Comparison of ENCODE assay signal across 11 cellular contexts in the genomic region with DNA sequence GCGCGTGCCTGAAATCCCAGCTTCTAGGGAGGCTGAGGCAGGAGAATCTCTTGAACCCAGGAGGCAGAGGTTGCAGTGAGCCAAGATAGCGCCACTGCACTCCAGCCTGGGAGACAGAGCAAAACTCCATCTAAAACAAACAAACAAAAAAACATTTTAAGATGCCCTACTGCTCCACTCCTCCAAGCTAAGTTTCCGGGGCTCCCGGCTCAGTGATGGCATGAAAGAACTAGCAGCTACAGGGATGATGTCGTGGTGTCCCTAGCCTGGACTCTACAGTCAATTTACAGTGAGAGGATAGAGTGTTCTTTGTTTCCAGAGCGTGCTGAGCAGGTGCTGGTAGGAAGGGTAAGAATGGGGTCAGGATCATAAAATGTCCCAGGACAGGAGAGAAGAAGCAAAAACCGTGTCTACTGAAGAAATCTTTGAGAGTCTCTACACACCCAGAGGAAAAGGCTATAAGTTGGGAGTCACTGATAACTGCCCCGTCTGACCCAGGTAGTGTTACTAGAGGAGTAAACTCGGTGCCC. TPM values are rescaled to one million over a fixed set of nuclear protein-coding genes. Genes with fewer than 3 reads are reported as not detected.
DNase-seq lines count a peak whose midpoint lies in the region; ATAC-seq and TF ChIP-seq lines count a peak whose summit lies in the region.
"Had no signal": no experiment of that assay in that cellular context is flagged by ENCODE, and none has a peak within 500 bp of the region (broad histone marks: within the 10 kb centered on the region; RNA-seq: fewer than 3 reads in every experiment).

No MANE protein-coding gene starts in this region.

- peaks cover 7 to 44% (median 28%) of the 10 kb centered on the region in 6 donors for H3K4me1 ChIP-seq in spleen
- peaks cover 18% of the 10 kb centered on the region for H3K4me1 ChIP-seq in effector memory CD4-positive, alpha-beta T cell (ENCODE audit: control insufficient read depth, insufficient read depth, low read length, poor library complexity, severe bottlenecking)

- TF ChIP-seq CTCF in SU-DHL-6 (IDR thresholded peaks at IDR 0.05; ENCODE audit: insufficient read depth, low read length, poor library complexity, severe bottlenecking) (no peak), endothelial cell (IDR thresholded peaks at IDR 0.05; ENCODE audit: unreplicated experiment) (no peak), spleen (IDR thresholded peaks at IDR 0.05 in 8 of 11, conservative IDR thresholded peaks at IDR 0.05 in 3 of 11) (no peak), brain microvascular endothelial cell (IDR thresholded peaks at IDR 0.05; ENCODE audit: low read depth, low read length, missing control alignments) (no peak)

- in situ Hi-C loops in brain microvascular endothelial cell (cut with HindIII; ENCODE audit: low pct_ligation_motif_present, low sequenced_read_pairs) = no loop called here

- H3K36me3 ChIP-seq in SU-DHL-6 (ENCODE audit: low read length) (no peaks in the 10 kb centered on the region), spleen (peaks cover 0 to 22% (median 7%) of the 10 kb centered on the region in 6 donors), brain microvascular endothelial cell (replicated peaks) (peaks cover 3% of the 10 kb centered on the region)
- peaks cover 8% of the 10 kb centered on the region for H3K36me3 ChIP-seq in effector memory CD4-positive, alpha-beta T cell (ENCODE audit: control insufficient read depth, insufficient read depth, low read length)

- no peaks in the 10 kb centered on the region for H3K27me3 Mint-ChIP-seq in activated T-cell treated with anti-CD3 and anti-CD28 coated beads, Interleukin-2, amount 50 U/mL, for 72 hours (ENCODE audit: low read depth)
- peaks cover 9% of the 10 kb centered on the region for H3K27me3 Mint-ChIP-seq in endothelial cell (ENCODE audit: unreplicated experiment)

- no peaks in the 10 kb centered on the region for H3K27me3 ChIP-seq in SU-DHL-6 (ENCODE audit: low read length)
- no peaks in the 10 kb centered on the region for H3K27me3 ChIP-seq in spleen (replicated peaks in 1 of 7)
- H3K27me3 ChIP-seq in brain microvascular endothelial cell (replicated peaks) = no peaks in the 10 kb centered on the region
- H3K27me3 ChIP-seq in effector memory CD4-positive, alpha-beta T cell (replicated peaks; ENCODE audit: control insufficient read depth, insufficient read depth, low read length, poor library complexity, severe bottlenecking) = no peaks in the 10 kb centered on the region
- H3K27me3 ChIP-seq: sigmoid colon had no signal

- no peak for TF ChIP-seq POLR2A in spleen (IDR thresholded peaks at IDR 0.05)

- no peaks in the 10 kb centered on the region for H3K9me2 ChIP-seq in SU-DHL-6 (replicated peaks; ENCODE audit: insufficient read depth, low read length)

- H4K20me1 ChIP-seq in SU-DHL-6 (ENCODE audit: low read depth, low read length) = no peaks in the 10 kb centered on the region

- 87 to 91% (median 90%) methylated on average over 10 of the region's 10 CpGs for WGBS in spleen, 5 donors

- H3K36me3 Mint-ChIP-seq in activated T-cell treated with anti-CD3 and anti-CD28 coated beads, Interleukin-2, amount 50 U/mL, for 72 hours (ENCODE audit: insufficient read depth in 2 of 2) = peaks cover 0 to 2% of the 10 kb centered on the region in 2 donors
- H3K36me3 Mint-ChIP-seq in endothelial cell (ENCODE audit: low read depth, unreplicated experiment) = no peaks in the 10 kb centered on the region

- H3K4me3 ChIP-seq in SU-DHL-6 (ENCODE audit: insufficient read depth, low read length, poor library complexity, severe bottlenecking) = no peak overlapping the region
- peak overlapping the region in 1 of 8 donors; percentile 80 for H3K4me3 ChIP-seq in spleen
- no peak overlapping the region for H3K4me3 ChIP-seq in brain microvascular endothelial cell (ENCODE audit: low read depth, low read length)
- H3K4me3 ChIP-seq in effector memory CD4-positive, alpha-beta T cell (ENCODE audit: insufficient read depth, low read depth, low read length, poor library complexity, severe bottlenecking) = no peak overlapping the region

- peaks cover 19% of the 10 kb centered on the region for H3K4me1 Mint-ChIP-seq in activated T-cell treated with anti-CD3 and anti-CD28 coated beads, Interleukin-2, amount 50 U/mL, for 72 hours (ENCODE audit: low read depth)
- peaks cover 12% of the 10 kb centered on the region for H3K4me1 Mint-ChIP-seq in endothelial cell (ENCODE audit: unreplicated experiment)

- intact Hi-C loops in spleen (cut with DNase I; ENCODE audit: low total_unique reads) = no loop called here

- H3K4me2 ChIP-seq in SU-DHL-6 (ENCODE audit: low read depth, low read length, poor library complexity, severe bottlenecking) = peak overlapping the region; percentile 67

- DNase-seq in activated T-cell treated with anti-CD3 and anti-CD28 coated beads, Interleukin-2, amount 50 U/mL, for 72 hours = no peak
- no peak for DNase-seq in activated T-cell treated with anti-CD3 and anti-CD28 coated beads for 4 hours
- no peak for DNase-seq in endothelial cell (ENCODE audit: low spot score)
- peak; percentile 64 for DNase-seq in spleen
- DNase-seq in UCSD-AML1 (lab: John Stamatoyannopoulos, UW; ENCODE audit: unreplicated experiment) = no peak
- DNase-seq in brain microvascular endothelial cell = no peak
- no peak for DNase-seq in effector memory CD4-positive, alpha-beta T cell
- DNase-seq: NCI-H510A, sigmoid colon had no signal

- H3K9me3 ChIP-seq in SU-DHL-6 (ENCODE audit: insufficient read depth, low read length) = no peaks in the 10 kb centered on the region
- no peaks in the 10 kb centered on the region for H3K9me3 ChIP-seq in spleen
- H3K9me3 ChIP-seq in effector memory CD4-positive, alpha-beta T cell (ENCODE audit: control insufficient read depth, low read length) = no peaks in the 10 kb centered on the region
- H3K9me3 ChIP-seq: mucosa of descending colon, sigmoid colon had no signal

- ATAC-seq in activated T-cell treated with anti-CD3 and anti-CD28 coated beads, Interleukin-2, amount 50 U/mL, for 72 hours (replicated peaks in 1 of 2) = no peak

- H2AFZ ChIP-seq in SU-DHL-6 (ENCODE audit: low read depth, low read length, severe bottlenecking) = no peak overlapping the region

- 0 out of 2 replicates have a peak overlapping the region, but pooled peaks have one; percentile 70 for H3K9ac ChIP-seq in SU-DHL-6 (ENCODE audit: low read length)

- H3K27ac ChIP-seq in SU-DHL-6 (ENCODE audit: low read depth, low read length) = no peak overlapping the region
- H3K27ac ChIP-seq in spleen = no peak overlapping the region
- no peak overlapping the region for H3K27ac ChIP-seq in brain microvascular endothelial cell
- no peak overlapping the region for H3K27ac ChIP-seq in effector memory CD4-positive, alpha-beta T cell (ENCODE audit: insufficient read depth, low read length, poor library complexity, severe bottlenecking)

- H3K4me3 Mint-ChIP-seq in activated T-cell treated with anti-CD3 and anti-CD28 coated beads, Interleukin-2, amount 50 U/mL, for 72 hours = peak overlapping the region; percentile 20 to 93
- peak overlapping the region; percentile 53 for H3K4me3 Mint-ChIP-seq in endothelial cell (ENCODE audit: unreplicated experiment)

- H3K9me3 Mint-ChIP-seq in activated T-cell treated with anti-CD3 and anti-CD28 coated beads, Interleukin-2, amount 50 U/mL, for 72 hours = no peaks in the 10 kb centered on the region
- no peaks in the 10 kb centered on the region for H3K9me3 Mint-ChIP-seq in endothelial cell (ENCODE audit: unreplicated experiment)

- peaks cover 17% of the 10 kb centered on the region for H3K79me2 ChIP-seq in SU-DHL-6 (ENCODE audit: insufficient read depth, low read length)

- peaks cover 9% of the 10 kb centered on the region; the same call in 1 of the 2 replicates for H3F3A ChIP-seq in SU-DHL-6 (ENCODE audit: insufficient read depth)

- H3K27ac Mint-ChIP-seq in activated T-cell treated with anti-CD3 and anti-CD28 coated beads, Interleukin-2, amount 50 U/mL, for 72 hours = no peak overlapping the region
- peak overlapping the region; percentile 52 for H3K27ac Mint-ChIP-seq in endothelial cell (ENCODE audit: unreplicated experiment)

RNA-seq across cellular contexts. Expression of gene ZBTB3, which starts 1.2 kb away (rescaled TPM):
- 10 to 100 TPM; 12.2 to 12.4 TPM for total RNA-seq in activated T-cell treated with anti-CD3 and anti-CD28 coated beads, Interleukin-2, amount 50 U/mL, for 72 hours
- total RNA-seq in endothelial cell (ENCODE audit: unreplicated experiment) (12.7 TPM), spleen (10 to 100 TPM in 5 of 7 donors, 1 to 10 TPM in 2; 6.6 to 14.5 (median 11.1) TPM)
- polyA plus RNA-seq in spleen = 1 to 10 TPM; 3.2 to 4.9 (median 3.9) TPM

RNA-seq across cellular contexts. Expression of gene POLR2G, which starts 6.2 kb away (rescaled TPM):
- 100 to 1,000 TPM; 105 to 107 TPM for total RNA-seq in activated T-cell treated with anti-CD3 and anti-CD28 coated beads, Interleukin-2, amount 50 U/mL, for 72 hours
- 93.6 TPM for total RNA-seq in endothelial cell (ENCODE audit: unreplicated experiment)
- total RNA-seq in spleen = 10 to 100 TPM; 52.1 to 74.0 (median 60.2) TPM
- polyA plus RNA-seq in spleen = 100 to 1,000 TPM; 129 to 153 (median 135) TPM

RNA-seq across cellular contexts. Expression of gene TAF6L, which starts 16.0 kb away (rescaled TPM):
- total RNA-seq in activated T-cell treated with anti-CD3 and anti-CD28 coated beads, Interleukin-2, amount 50 U/mL, for 72 hours = 10 to 100 TPM; 13.6 to 15.5 TPM
- total RNA-seq in endothelial cell (ENCODE audit: unreplicated experiment) (31.0 TPM), spleen (10 to 100 TPM; 16.6 to 28.8 (median 23.7) TPM)
- 10 to 100 TPM; 11.9 to 37.5 (median 21.1) TPM for polyA plus RNA-seq in spleen

RNA-seq across cellular contexts. Expression of gene TTC9C, which starts 26.9 kb away (rescaled TPM):
- 10 to 100 TPM; 67.3 to 68.9 TPM for total RNA-seq in activated T-cell treated with anti-CD3 and anti-CD28 coated beads, Interleukin-2, amount 50 U/mL, for 72 hours
- total RNA-seq in endothelial cell (ENCODE audit: unreplicated experiment) (38.1 TPM), spleen (10 to 100 TPM; 25.4 to 47.1 (median 30.5) TPM)
- polyA plus RNA-seq in spleen = 10 to 100 TPM; 27.8 to 35.6 (median 33.4) TPM

RNA-seq across cellular contexts. Expression of gene HNRNPUL2, which starts 27.9 kb away (rescaled TPM):
- 10 to 100 TPM; 56.7 to 66.8 TPM for total RNA-seq in activated T-cell treated with anti-CD3 and anti-CD28 coated beads, Interleukin-2, amount 50 U/mL, for 72 hours
- total RNA-seq in endothelial cell (ENCODE audit: unreplicated experiment) (43.6 TPM), spleen (10 to 100 TPM; 39.3 to 62.8 (median 48.5) TPM)
- 10 to 100 TPM; 26.4 to 37.1 (median 29.3) TPM for polyA plus RNA-seq in spleen
